In the genomic region with DNA sequence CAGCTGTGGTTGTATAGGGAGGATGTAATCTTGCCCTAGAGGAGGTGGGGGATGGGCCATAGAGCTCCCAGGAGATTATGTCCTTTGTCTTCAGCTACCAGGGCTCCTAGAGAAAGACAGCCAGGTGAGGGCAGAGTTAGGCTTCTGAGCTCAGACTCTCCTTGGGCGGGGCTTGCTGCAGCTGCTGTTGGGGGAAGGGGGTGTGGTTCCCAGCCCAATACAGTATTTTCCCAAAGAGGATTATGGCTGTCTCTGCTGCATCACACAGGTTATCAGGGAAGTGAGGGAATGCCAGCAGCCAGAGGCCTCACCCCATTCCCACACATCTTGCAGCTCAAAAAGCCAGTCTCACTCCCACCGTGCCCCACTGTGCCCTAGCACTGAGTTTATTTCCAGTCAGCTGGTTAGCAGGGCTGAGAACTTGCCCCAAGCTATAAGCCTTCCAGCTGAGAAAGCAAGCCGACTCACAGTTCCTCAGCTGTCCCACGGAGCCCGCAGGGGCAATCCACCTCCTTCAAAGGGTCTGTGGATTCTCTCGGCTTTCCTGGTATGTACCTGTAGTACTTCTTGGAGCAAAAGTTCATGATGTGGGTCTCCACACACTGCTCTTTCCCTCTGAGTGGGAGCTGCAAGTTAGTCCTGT, we compare ENCODE assay signal across 1 cellular context.
TF ChIP-seq lines count a peak whose summit lies in the region.

No MANE protein-coding gene starts in this region.

TF ChIP-seq in HCT116, 20 proteins besides CTCF, POLR2A, EP300 and RAD21:
- TF ChIP-seq ZFX (IDR thresholded peaks at IDR 0.05) (no peak), JUND (IDR thresholded peaks at IDR 0.05) (no peak), EGR1 (IDR thresholded peaks at IDR 0.05; ENCODE audit: low read depth) (no peak), TCF7L2 (IDR thresholded peaks at IDR 0.05; ENCODE audit: borderline replicate concordance, extremely low read depth, insufficient read depth, insufficient read length) (no peak), FOSL1 (IDR thresholded peaks at IDR 0.05; ENCODE audit: low read depth) (no peak), POLR2AphosphoS5 (IDR thresholded peaks at IDR 0.05; ENCODE audit: low read depth, low read length) (no peak), ZNF274 (IDR thresholded peaks at IDR 0.05; ENCODE audit: low read depth, low read length) (no peak), SP1 (IDR thresholded peaks at IDR 0.05; ENCODE audit: low read depth) (no peak), CEBPB (IDR thresholded peaks at IDR 0.05; ENCODE audit: low read depth) (no peak)
- TF ChIP-seq, protein P1, sequence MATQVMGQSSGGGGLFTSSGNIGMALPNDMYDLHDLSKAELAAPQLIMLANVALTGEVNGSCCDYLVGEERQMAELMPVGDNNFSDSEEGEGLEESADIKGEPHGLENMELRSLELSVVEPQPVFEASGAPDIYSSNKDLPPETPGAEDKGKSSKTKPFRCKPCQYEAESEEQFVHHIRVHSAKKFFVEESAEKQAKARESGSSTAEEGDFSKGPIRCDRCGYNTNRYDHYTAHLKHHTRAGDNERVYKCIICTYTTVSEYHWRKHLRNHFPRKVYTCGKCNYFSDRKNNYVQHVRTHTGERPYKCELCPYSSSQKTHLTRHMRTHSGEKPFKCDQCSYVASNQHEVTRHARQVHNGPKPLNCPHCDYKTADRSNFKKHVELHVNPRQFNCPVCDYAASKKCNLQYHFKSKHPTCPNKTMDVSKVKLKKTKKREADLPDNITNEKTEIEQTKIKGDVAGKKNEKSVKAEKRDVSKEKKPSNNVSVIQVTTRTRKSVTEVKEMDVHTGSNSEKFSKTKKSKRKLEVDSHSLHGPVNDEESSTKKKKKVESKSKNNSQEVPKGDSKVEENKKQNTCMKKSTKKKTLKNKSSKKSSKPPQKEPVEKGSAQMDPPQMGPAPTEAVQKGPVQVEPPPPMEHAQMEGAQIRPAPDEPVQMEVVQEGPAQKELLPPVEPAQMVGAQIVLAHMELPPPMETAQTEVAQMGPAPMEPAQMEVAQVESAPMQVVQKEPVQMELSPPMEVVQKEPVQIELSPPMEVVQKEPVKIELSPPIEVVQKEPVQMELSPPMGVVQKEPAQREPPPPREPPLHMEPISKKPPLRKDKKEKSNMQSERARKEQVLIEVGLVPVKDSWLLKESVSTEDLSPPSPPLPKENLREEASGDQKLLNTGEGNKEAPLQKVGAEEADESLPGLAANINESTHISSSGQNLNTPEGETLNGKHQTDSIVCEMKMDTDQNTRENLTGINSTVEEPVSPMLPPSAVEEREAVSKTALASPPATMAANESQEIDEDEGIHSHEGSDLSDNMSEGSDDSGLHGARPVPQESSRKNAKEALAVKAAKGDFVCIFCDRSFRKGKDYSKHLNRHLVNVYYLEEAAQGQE (IDR thresholded peaks at IDR 0.05; ENCODE audit: low read depth), result no peak
- TF ChIP-seq, protein P2, sequence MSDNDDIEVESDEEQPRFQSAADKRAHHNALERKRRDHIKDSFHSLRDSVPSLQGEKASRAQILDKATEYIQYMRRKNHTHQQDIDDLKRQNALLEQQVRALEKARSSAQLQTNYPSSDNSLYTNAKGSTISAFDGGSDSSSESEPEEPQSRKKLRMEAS (IDR thresholded peaks at IDR 0.05), result no peak
- TF ChIP-seq, protein P3, sequence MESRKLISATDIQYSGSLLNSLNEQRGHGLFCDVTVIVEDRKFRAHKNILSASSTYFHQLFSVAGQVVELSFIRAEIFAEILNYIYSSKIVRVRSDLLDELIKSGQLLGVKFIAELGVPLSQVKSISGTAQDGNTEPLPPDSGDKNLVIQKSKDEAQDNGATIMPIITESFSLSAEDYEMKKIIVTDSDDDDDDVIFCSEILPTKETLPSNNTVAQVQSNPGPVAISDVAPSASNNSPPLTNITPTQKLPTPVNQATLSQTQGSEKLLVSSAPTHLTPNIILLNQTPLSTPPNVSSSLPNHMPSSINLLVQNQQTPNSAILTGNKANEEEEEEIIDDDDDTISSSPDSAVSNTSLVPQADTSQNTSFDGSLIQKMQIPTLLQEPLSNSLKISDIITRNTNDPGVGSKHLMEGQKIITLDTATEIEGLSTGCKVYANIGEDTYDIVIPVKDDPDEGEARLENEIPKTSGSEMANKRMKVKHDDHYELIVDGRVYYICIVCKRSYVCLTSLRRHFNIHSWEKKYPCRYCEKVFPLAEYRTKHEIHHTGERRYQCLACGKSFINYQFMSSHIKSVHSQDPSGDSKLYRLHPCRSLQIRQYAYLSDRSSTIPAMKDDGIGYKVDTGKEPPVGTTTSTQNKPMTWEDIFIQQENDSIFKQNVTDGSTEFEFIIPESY (IDR thresholded peaks at IDR 0.05; ENCODE audit: extremely low read depth, insufficient replicate concordance, low read length), result no peak
